ENCODE assay signal across 15 cellular contexts in the genomic region with DNA sequence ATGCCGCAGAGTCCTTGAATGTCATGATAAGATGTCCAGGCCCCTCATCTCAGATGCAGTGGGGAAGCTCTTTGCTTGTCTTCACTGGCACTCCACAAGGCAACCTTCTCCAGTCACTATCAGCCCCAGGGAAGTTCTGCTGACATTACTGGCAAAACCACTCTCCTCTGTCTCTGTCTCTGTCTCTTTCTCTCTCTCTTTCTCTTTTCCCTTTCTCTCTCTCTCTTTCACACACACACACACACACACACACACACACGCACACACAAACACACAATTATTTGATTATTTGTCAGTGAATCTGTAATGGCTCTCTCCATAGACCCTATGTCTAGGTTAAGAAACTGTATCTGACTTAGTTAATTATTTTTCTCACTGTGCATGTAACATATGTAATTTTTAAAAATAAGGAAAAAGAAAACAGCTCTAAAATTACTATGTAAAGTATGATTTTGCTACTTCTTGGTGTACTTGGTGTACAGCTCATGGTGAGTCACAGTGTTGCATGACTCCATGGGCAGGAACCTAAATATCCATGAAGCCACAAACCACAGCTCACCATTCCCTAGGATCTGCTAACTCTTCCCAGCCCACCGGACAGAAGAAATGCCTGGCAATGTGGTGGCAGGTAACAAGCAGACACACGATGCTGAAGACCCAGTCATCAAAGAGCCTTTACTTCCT.
DNase-seq lines count a peak whose midpoint lies in the region; ATAC-seq and TF ChIP-seq lines count a peak whose summit lies in the region.
"Had no signal": no experiment of that assay in that cellular context is flagged by ENCODE, and none has a peak within 500 bp of the region (broad histone marks: within the 10 kb centered on the region; RNA-seq: fewer than 3 reads in every experiment).

No MANE protein-coding gene starts in this region.

- H3K9me3 ChIP-seq in mammary epithelial cell (replicated peaks; ENCODE audit: insufficient read depth, low read length), result no peaks in the 10 kb centered on the region

- peaks cover 32% of the 10 kb centered on the region for H3K4me1 ChIP-seq in mammary epithelial cell (ENCODE audit: insufficient read depth, low read length)

- CTCF ChIA-PET in mammary epithelial cell (lab: Charles Lee; ENCODE audit: low non-redundant PET), result no interaction called here

- DNase-seq in AG20443 (ENCODE audit: low spot score), result peak; percentile 84
- DNase-seq in LoVo (ENCODE audit: low spot score), result peak; percentile 21
- peak; percentile 97 for DNase-seq in mammary epithelial cell
- peak; percentile 98 for DNase-seq in kidney tubule cell (ENCODE audit: low spot score)
- no peak for DNase-seq in NCI-H1105 (lab: John Stamatoyannopoulos, UW)
- DNase-seq in NCI-H748 treated with DMSO at 0.1 percent for 48 hours (lab: John Stamatoyannopoulos, UW), result no peak
- DNase-seq in CD14-positive monocyte (ENCODE audit: low spot score), result no peak
- DNase-seq: activated CD4-positive, alpha-beta memory T cell treated with anti-CD3 and anti-CD28 coated beads for 36 hours; activated naive CD8-positive, alpha-beta T cell treated with anti-CD3 and anti-CD28 coated beads for 36 hours; NCI-H1436; NCI-H82; nephron progenitor cell; stimulated activated CD4-positive, alpha-beta T cell treated with anti-CD3 and anti-CD28 coated beads, Interleukin-1b, Interleukin-23, amount 100 ng/mL, for 48 hours had no signal

- no peaks in the 10 kb centered on the region for H3K79me2 ChIP-seq in mammary epithelial cell (ENCODE audit: insufficient read depth, low read length)

- BruUV-seq in mammary epithelial cell (replicated peaks; lab: Mats Ljungman, UMichigan), result no TSS peak

- H3K4me3 ChIP-seq in mammary epithelial cell (replicated peaks in 1 of 3; ENCODE audit: insufficient read depth in 1 of 3, low read depth in 2 of 3, low read length in 3 of 3), result no peak overlapping the region
- H3K4me3 ChIP-seq: GM12878 had no signal

- H4K20me1 ChIP-seq in mammary epithelial cell (ENCODE audit: insufficient read depth, low read length), result no peaks in the 10 kb centered on the region

- no peak overlapping the region for H3K9ac ChIP-seq in mammary epithelial cell (ENCODE audit: insufficient read depth, low read length)

- peaks cover 7% of the 10 kb centered on the region for H3K4me1 Mint-ChIP-seq in CD14-positive monocyte
- H3K4me1 Mint-ChIP-seq: activated naive CD8-positive, alpha-beta T cell treated with anti-CD3 and anti-CD28 coated beads for 36 hours; nephron progenitor cell had no signal

- peak overlapping the region in 1 of 7 donors; percentile 35 for H3K27ac Mint-ChIP-seq in CD14-positive monocyte
- H3K27ac Mint-ChIP-seq: activated CD4-positive, alpha-beta memory T cell treated with anti-CD3 and anti-CD28 coated beads for 36 hours; activated naive CD8-positive, alpha-beta T cell treated with anti-CD3 and anti-CD28 coated beads for 36 hours; nephron progenitor cell had no signal

- H3K27me3 Mint-ChIP-seq in CD14-positive monocyte (ENCODE audit: low read depth in 3 of 3), result peaks cover 0 to 2% (median 0%) of the 10 kb centered on the region in 3 donors
- H3K27me3 Mint-ChIP-seq: activated CD4-positive, alpha-beta memory T cell treated with anti-CD3 and anti-CD28 coated beads for 36 hours; activated naive CD8-positive, alpha-beta T cell treated with anti-CD3 and anti-CD28 coated beads for 36 hours had no signal

- TF ChIP-seq CTCF in mammary epithelial cell (conservative IDR thresholded peaks at IDR 0.05 in 1 of 2, IDR thresholded peaks at IDR 0.05 in 1 of 2; ENCODE audit: extremely low read depth in 1 of 2, insufficient read depth in 1 of 2, low read depth in 1 of 2, low read length in 2 of 2), result no peak
- no peak for TF ChIP-seq CTCF in CD14-positive monocyte (IDR thresholded peaks at IDR 0.05)

- no peaks in the 10 kb centered on the region for H3K36me3 ChIP-seq in mammary epithelial cell (ENCODE audit: insufficient read depth, low read length)

- peak overlapping the region; percentile 60 for H3K27ac ChIP-seq in mammary epithelial cell (ENCODE audit: insufficient read depth, low read depth, low read length)

- in situ Hi-C loops in mammary epithelial cell (cut with MboI; ENCODE audit: low sequenced_read_pairs in 2 of 2), result no loop called here

- dilution Hi-C loops in mammary epithelial cell (cut with HindIII; ENCODE audit: low sequenced_read_pairs), result no loop called here

- H3K9me3 Mint-ChIP-seq in CD14-positive monocyte, result peaks cover 0 to 2% (median 0%) of the 10 kb centered on the region in 7 donors
- H3K9me3 Mint-ChIP-seq: activated CD4-positive, alpha-beta memory T cell treated with anti-CD3 and anti-CD28 coated beads for 36 hours; activated naive CD8-positive, alpha-beta T cell treated with anti-CD3 and anti-CD28 coated beads for 36 hours; nephron progenitor cell had no signal

- no peaks in the 10 kb centered on the region for H3K27me3 ChIP-seq in mammary epithelial cell (ENCODE audit: insufficient read depth, low read length)

- peak overlapping the region; percentile 55 for H2AFZ ChIP-seq in mammary epithelial cell (ENCODE audit: low read depth, low read length)

- H3K4me3 Mint-ChIP-seq in CD14-positive monocyte, result no peak overlapping the region
- H3K4me3 Mint-ChIP-seq: activated CD4-positive, alpha-beta memory T cell treated with anti-CD3 and anti-CD28 coated beads for 36 hours; activated naive CD8-positive, alpha-beta T cell treated with anti-CD3 and anti-CD28 coated beads for 36 hours; nephron progenitor cell had no signal

- WGBS in mammary epithelial cell (ENCODE audit: low coverage, missing lambda C conversion rate), result 36% methylated on average over 4 of the region's 4 CpGs

- no peak for ATAC-seq in HG03378 (IDR thresholded peaks at IDR 0.05; ENCODE audit: unreplicated experiment)
- ATAC-seq: GM12878 had no signal

- intact Hi-C loops in mammary epithelial cell (cut with micrococcal nuclease), result no loop called here
- intact Hi-C loops in CD14-positive monocyte (cut with micrococcal nuclease), result no loop called here

- peak overlapping the region; percentile 50 for H3K4me2 ChIP-seq in mammary epithelial cell (ENCODE audit: insufficient read depth, low read depth, low read length)

- H3K36me3 Mint-ChIP-seq in CD14-positive monocyte, result peaks cover 0 to 4% of the 10 kb centered on the region in 2 donors
- H3K36me3 Mint-ChIP-seq: activated CD4-positive, alpha-beta memory T cell treated with anti-CD3 and anti-CD28 coated beads for 36 hours; activated naive CD8-positive, alpha-beta T cell treated with anti-CD3 and anti-CD28 coated beads for 36 hours had no signal

Comparison
In these comparisons a context has a peak if more than half of its experiments do, and no peak if none do; other contexts are left out.
1. DNase-seq: peak in AG20443 (single experiment), LoVo (single experiment), mammary epithelial cell (single experiment) and kidney tubule cell (single experiment); none in NCI-H1105 (single experiment), NCI-H748 treated with DMSO at 0.1 percent for 48 hours (single experiment) and CD14-positive monocyte (single experiment).